In genomic region chr2:43278683-43279220, GRCh38 we compare ENCODE assay signal across 19 cellular contexts. TPM values are rescaled to one million over a fixed set of nuclear protein-coding genes. Genes with fewer than 3 reads are reported as not detected.
DNase-seq lines count a peak whose midpoint lies in the region; ATAC-seq, FAIRE-seq and TF ChIP-seq lines count a peak whose summit lies in the region.
"Had no signal": no experiment of that assay in that cellular context is flagged by ENCODE, and none has a peak within 500 bp of the region (broad histone marks: within the 10 kb centered on the region; RNA-seq: fewer than 3 reads in every experiment).

No MANE protein-coding gene starts in this region.

- H2AFZ ChIP-seq in GM23338, result no peak overlapping the region

- ATAC-seq in GM23338 (no peak), WTC11 (no peak), left ventricle myocardium superior (no peak), HG03175 (IDR thresholded peaks at IDR 0.05; ENCODE audit: unreplicated experiment) (no peak), HG02870 (IDR thresholded peaks at IDR 0.05; ENCODE audit: unreplicated experiment) (no peak)

- no peaks in the 10 kb centered on the region for H3K27me3 Mint-ChIP-seq in GM23338 (ENCODE audit: insufficient read depth, low read depth, poor library complexity)
- no peaks in the 10 kb centered on the region for H3K27me3 Mint-ChIP-seq in WTC11 (ENCODE audit: low read depth)
- H3K27me3 Mint-ChIP-seq: B cell; CD8-positive, alpha-beta memory T cell had no signal

- H3K4me3 ChIP-seq in GM23338 (no peak overlapping the region), kidney (ENCODE audit: low read length in 2 of 2) (no peak overlapping the region), prostate gland (no peak overlapping the region)
- H3K4me3 ChIP-seq: HAP-1 had no signal

- H3K4me2 ChIP-seq in GM23338, result no peak overlapping the region

- H3F3A ChIP-seq in GM23338 (replicated peaks; ENCODE audit: low read depth), result no peaks in the 10 kb centered on the region

- H3K9me3 Mint-ChIP-seq in GM23338, result peaks cover 7% of the 10 kb centered on the region
- peaks cover 10% of the 10 kb centered on the region for H3K9me3 Mint-ChIP-seq in WTC11

- H3K4me3 Mint-ChIP-seq in GM23338 (no peak overlapping the region), WTC11 (no peak overlapping the region)
- H3K4me3 Mint-ChIP-seq: B cell; CD8-positive, alpha-beta memory T cell had no signal

- no peaks in the 10 kb centered on the region for H3K9me3 ChIP-seq in kidney (ENCODE audit: control insufficient read depth in 1 of 2, low read length in 2 of 2)
- H3K9me3 ChIP-seq in prostate gland, result no peaks in the 10 kb centered on the region
- H3K9me3 ChIP-seq: HAP-1 had no signal

- no peak for TF ChIP-seq POLR2A in prostate gland (IDR thresholded peaks at IDR 0.05)

- no peak for TF ChIP-seq CTCF in GM23338 (conservative IDR thresholded peaks at IDR 0.05; ENCODE audit: low read depth in 2 of 2)
- TF ChIP-seq CTCF in WTC11 (IDR thresholded peaks at IDR 0.05), result no peak
- TF ChIP-seq CTCF in kidney (IDR thresholded peaks at IDR 0.05; ENCODE audit: borderline replicate concordance, extremely low read depth, insufficient read depth), result no peak
- no peak for TF ChIP-seq CTCF in prostate gland (IDR thresholded peaks at IDR 0.05)

- no peak overlapping the region for H3K9ac ChIP-seq in kidney (ENCODE audit: low read length in 2 of 2)

- H3K36me3 ChIP-seq in GM23338 (ENCODE audit: insufficient read depth), result peaks cover 2% of the 10 kb centered on the region; the same call in 1 of the 2 replicates
- peaks cover 3 to 11% of the 10 kb centered on the region in 2 donors for H3K36me3 ChIP-seq in kidney (ENCODE audit: control insufficient read depth in 1 of 2, insufficient read depth in 2 of 2, low read length in 2 of 2)
- H3K36me3 ChIP-seq in prostate gland, result no peaks in the 10 kb centered on the region
- H3K36me3 ChIP-seq: HAP-1 had no signal

- POLR2A ChIA-PET in WTC11 (lab: Charles Lee), result no interaction called here

- no peaks in the 10 kb centered on the region for H3K9me2 ChIP-seq in GM23338 (ENCODE audit: insufficient read depth)

- no peaks in the 10 kb centered on the region for H3K4me1 ChIP-seq in GM23338 (ENCODE audit: insufficient read depth)
- H3K4me1 ChIP-seq in kidney (ENCODE audit: control insufficient read depth in 1 of 2, insufficient read depth in 1 of 2, low read depth in 1 of 2, low read length in 2 of 2), result peaks cover 23 to 32% of the 10 kb centered on the region in 2 donors
- H3K4me1 ChIP-seq in prostate gland (replicated peaks), result peaks cover 20% of the 10 kb centered on the region
- H3K4me1 ChIP-seq: HAP-1 had no signal

- intact Hi-C loops in kidney (cut with DNase I) (no loop called here), prostate gland (cut with DNase I) (no loop called here), left ventricle myocardium superior (cut with micrococcal nuclease) (no loop called here)

- H4K20me1 ChIP-seq in GM23338 (replicated peaks; ENCODE audit: insufficient read depth), result no peaks in the 10 kb centered on the region

- WGBS in prostate gland, result 78% methylated on average over 8 of the region's 8 CpGs

- H3K27me3 ChIP-seq in GM23338 (ENCODE audit: insufficient read depth), result no peaks in the 10 kb centered on the region
- no peaks in the 10 kb centered on the region for H3K27me3 ChIP-seq in prostate gland (replicated peaks; ENCODE audit: insufficient read depth)

- H3K79me2 ChIP-seq in GM23338 (replicated peaks; ENCODE audit: insufficient read depth), result no peaks in the 10 kb centered on the region

- H3K36me3 Mint-ChIP-seq in GM23338 (ENCODE audit: low read depth) (peaks cover 24% of the 10 kb centered on the region), WTC11 (peaks cover 20% of the 10 kb centered on the region)

- CTCF ChIA-PET in WTC11 (lab: Charles Lee), result interaction anchor here (1.3 kb wide), 1 partner anchor 206 kb away, joined by 4 read pairs; no protein-coding TSS in a partner anchor

- peaks cover 21% of the 10 kb centered on the region for H3K4me1 Mint-ChIP-seq in GM23338
- H3K4me1 Mint-ChIP-seq in WTC11, result peaks cover 15% of the 10 kb centered on the region
- H3K4me1 Mint-ChIP-seq: B cell had no signal

- no peak overlapping the region for H3K27ac ChIP-seq in GM23338 (ENCODE audit: low read depth)
- peak overlapping the region; percentile 13 to 40 for H3K27ac ChIP-seq in kidney (ENCODE audit: low read depth in 2 of 2, low read length in 2 of 2)
- H3K27ac ChIP-seq in prostate gland, result peak overlapping the region; percentile 29 to 36

- peak overlapping the region; percentile 53 for H3K27ac Mint-ChIP-seq in GM23338
- H3K27ac Mint-ChIP-seq in WTC11, result peak overlapping the region; percentile 46
- H3K27ac Mint-ChIP-seq: B cell had no signal

- DNase-seq in GM23338 (ENCODE audit: low spot score), result no peak
- DNase-seq in WTC11 (ENCODE audit: low spot score), result no peak
- DNase-seq in kidney, result no peak
- DNase-seq in prostate gland (ENCODE audit: low spot score), result no peak
- DNase-seq in left ventricle myocardium superior, result no peak
- DNase-seq in NCI-H2107 treated with DMSO at 0.1 percent for 48 hours (lab: John Stamatoyannopoulos, UW; ENCODE audit: unreplicated experiment), result no peak
- DNase-seq: ACHN; CD8-positive, alpha-beta memory T cell; DMS153; NCI-H1417; NCI-H1930; NCI-H510A treated with DMSO at 0.1 percent for 48 hours; SHP77 had no signal

- no peak for FAIRE-seq in kidney (lab: Jason Lieb, UNC)
- FAIRE-seq: GM18507, RCC 7860 had no signal

TF ChIP-seq in GM23338, 12 proteins besides CTCF, POLR2A, EP300 and RAD21 (continues in another document):
- TF ChIP-seq REST (IDR thresholded peaks at IDR 0.05; ENCODE audit: unreplicated experiment) (no peak), EZH2 (IDR thresholded peaks at IDR 0.05; ENCODE audit: low read depth, unreplicated experiment) (no peak), POLR2AphosphoS5 (IDR thresholded peaks at IDR 0.05; ENCODE audit: low read depth) (no peak), STAT1 (IDR thresholded peaks at IDR 0.05; ENCODE audit: unreplicated experiment) (no peak), CREB1 (CRISPR knock-in tag; IDR thresholded peaks at IDR 0.05; ENCODE audit: low read depth) (no peak)

TF ChIP-seq in WTC11, 78 proteins besides CTCF, POLR2A, EP300 and RAD21 (continues in another document):
- TF ChIP-seq TEAD4 (CRISPR knock-in tag; IDR thresholded peaks at IDR 0.05) (no peak), AR (CRISPR knock-in tag; IDR thresholded peaks at IDR 0.05) (no peak), TCF7 (CRISPR knock-in tag; IDR thresholded peaks at IDR 0.05; ENCODE audit: low read depth) (no peak), FOXJ3 (CRISPR knock-in tag; IDR thresholded peaks at IDR 0.05; ENCODE audit: borderline replicate concordance) (no peak), OVOL2 (CRISPR knock-in tag; IDR thresholded peaks at IDR 0.05; ENCODE audit: borderline replicate concordance) (no peak), GTF2I (CRISPR knock-in tag; conservative IDR thresholded peaks at IDR 0.05) (no peak), TEAD1 (CRISPR knock-in tag; IDR thresholded peaks at IDR 0.05) (no peak), SMAD4 (CRISPR knock-in tag; IDR thresholded peaks at IDR 0.05) (no peak), NFATC4 (CRISPR knock-in tag; IDR thresholded peaks at IDR 0.05) (no peak), ZNF232 (CRISPR knock-in tag; IDR thresholded peaks at IDR 0.05) (no peak), GABPB1 (CRISPR knock-in tag; IDR thresholded peaks at IDR 0.05) (no peak), HMGA2 (CRISPR knock-in tag; IDR thresholded peaks at IDR 0.05) (no peak)
- TF ChIP-seq, protein P1, sequence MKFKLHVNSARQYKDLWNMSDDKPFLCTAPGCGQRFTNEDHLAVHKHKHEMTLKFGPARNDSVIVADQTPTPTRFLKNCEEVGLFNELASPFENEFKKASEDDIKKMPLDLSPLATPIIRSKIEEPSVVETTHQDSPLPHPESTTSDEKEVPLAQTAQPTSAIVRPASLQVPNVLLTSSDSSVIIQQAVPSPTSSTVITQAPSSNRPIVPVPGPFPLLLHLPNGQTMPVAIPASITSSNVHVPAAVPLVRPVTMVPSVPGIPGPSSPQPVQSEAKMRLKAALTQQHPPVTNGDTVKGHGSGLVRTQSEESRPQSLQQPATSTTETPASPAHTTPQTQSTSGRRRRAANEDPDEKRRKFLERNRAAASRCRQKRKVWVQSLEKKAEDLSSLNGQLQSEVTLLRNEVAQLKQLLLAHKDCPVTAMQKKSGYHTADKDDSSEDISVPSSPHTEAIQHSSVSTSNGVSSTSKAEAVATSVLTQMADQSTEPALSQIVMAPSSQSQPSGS (CRISPR knock-in tag; IDR thresholded peaks at IDR 0.05; ENCODE audit: borderline replicate concordance, low read depth), result no peak

RNA-seq across cellular contexts. Expression of gene ZFP36L2, which starts 52.3 kb away (rescaled TPM):
- total RNA-seq in GM23338 (2014; rRNA removed; shearing (Covaris generic)), result 37.9 and 43.0 TPM in 2 replicates
- polyA plus RNA-seq in GM23338 (2016; fragmentation: Nextera tagmentation; extraction: Ambion mirVana) (38.4 and 39.6 TPM in 2 replicates), kidney (ENCODE audit: insufficient read depth, low read depth, low replicate concordance) (35.4 TPM)
- total RNA-seq in WTC11 (2021) (50.4 to 63.4 TPM (median 61.6 TPM) in 3 replicates), kidney (247 TPM), prostate gland (100 to 1,000 TPM; 117 to 256 TPM), left ventricle myocardium superior (55.0 TPM)
